ENCODE assay signal across 20 cellular contexts in the genomic region with DNA sequence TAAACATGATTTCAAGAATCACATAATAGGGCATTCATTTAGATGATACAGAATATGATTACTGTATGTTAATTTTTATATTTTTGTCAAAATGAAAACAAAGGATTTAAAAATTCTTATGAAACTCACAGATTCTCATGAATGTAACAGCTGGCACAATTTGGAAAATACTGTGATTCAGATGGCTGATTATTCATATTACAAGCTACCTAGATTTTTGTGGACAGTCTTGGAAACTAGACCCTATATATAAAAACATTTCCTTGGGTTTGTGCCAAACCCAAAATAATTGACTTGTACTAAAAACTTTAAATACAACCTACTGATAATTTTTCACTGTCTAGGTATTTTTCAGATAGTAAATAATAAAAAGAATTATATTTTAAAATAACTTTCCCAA. TPM values are rescaled to one million over a fixed set of nuclear protein-coding genes. Genes with fewer than 3 reads are reported as not detected.
DNase-seq lines count a peak whose midpoint lies in the region; ATAC-seq, FAIRE-seq and TF ChIP-seq lines count a peak whose summit lies in the region.
"Had no signal": no experiment of that assay in that cellular context is flagged by ENCODE, and none has a peak within 500 bp of the region (broad histone marks: within the 10 kb centered on the region; RNA-seq: fewer than 3 reads in every experiment).

No MANE protein-coding gene starts in this region.

- H3K4me1 Mint-ChIP-seq in Caco-2 (ENCODE audit: low read depth, unreplicated experiment), result no peaks in the 10 kb centered on the region
- H3K4me1 Mint-ChIP-seq in activated T-helper 17 cell treated with anti-CD3 and anti-CD28 coated beads, Interleukin-2, amount 50 U/mL, for 72 hours, result peaks cover 39% of the 10 kb centered on the region

- no peak overlapping the region for H3K4me3 Mint-ChIP-seq in Caco-2 (ENCODE audit: unreplicated experiment)
- no peak overlapping the region for H3K4me3 Mint-ChIP-seq in activated T-helper 17 cell treated with anti-CD3 and anti-CD28 coated beads, Interleukin-2, amount 50 U/mL, for 72 hours
- H3K4me3 Mint-ChIP-seq: CD4-positive, alpha-beta T cell had no signal

- peaks cover 19% of the 10 kb centered on the region for H3K27me3 ChIP-seq in osteoblast (ENCODE audit: insufficient read depth, low read length)
- no peaks in the 10 kb centered on the region for H3K27me3 ChIP-seq in Caco-2 (replicated peaks; ENCODE audit: control insufficient read depth, insufficient read depth, low read length)

- TF ChIP-seq POLR2A in A549 (IDR thresholded peaks at IDR 0.05; ENCODE audit: low read length), result no peak

- H3K36me3 Mint-ChIP-seq in Caco-2 (ENCODE audit: insufficient read depth, unreplicated experiment), result no peaks in the 10 kb centered on the region
- peaks cover 68% of the 10 kb centered on the region for H3K36me3 Mint-ChIP-seq in activated T-helper 17 cell treated with anti-CD3 and anti-CD28 coated beads, Interleukin-2, amount 50 U/mL, for 72 hours (ENCODE audit: low read depth)

- TF ChIP-seq CTCF in A549 (IDR thresholded peaks at IDR 0.05), result no peak
- no peak for TF ChIP-seq CTCF in osteoblast (IDR thresholded peaks at IDR 0.05; ENCODE audit: extremely low read depth, low read depth, low read length)
- no peak for TF ChIP-seq CTCF in Caco-2 (IDR thresholded peaks at IDR 0.05; ENCODE audit: insufficient read depth in 1 of 2, low read depth in 1 of 2, low read length in 1 of 2, severe bottlenecking in 1 of 2, unreplicated experiment in 1 of 2)

- H3K4me1 ChIP-seq in A549 (peaks cover 8% of the 10 kb centered on the region; the same call in 2 of the 3 replicates), osteoblast (ENCODE audit: insufficient read depth, low read length) (no peaks in the 10 kb centered on the region), Caco-2 (no peaks in the 10 kb centered on the region)
- H3K4me1 ChIP-seq: HAP-1 had no signal

- H3K4me3 ChIP-seq in A549 (no peak overlapping the region), osteoblast (ENCODE audit: insufficient read depth, low read length) (no peak overlapping the region), Caco-2 (ENCODE audit: low read depth, low read length) (no peak overlapping the region)
- H3K4me3 ChIP-seq: HAP-1 had no signal

- H4K20me1 ChIP-seq in osteoblast (ENCODE audit: insufficient read depth, low read length), result no peaks in the 10 kb centered on the region

- intact Hi-C loops in Caco-2 (cut with micrococcal nuclease; ENCODE audit: unreplicated experiment), result no loop called here

- BruUV-seq in Caco-2 (replicated peaks; lab: Mats Ljungman, UMichigan), result no TSS peak

- no peak overlapping the region for H3K4me2 ChIP-seq in A549
- no peak overlapping the region for H3K4me2 ChIP-seq in osteoblast (ENCODE audit: insufficient read depth, low read length)

- no peaks in the 10 kb centered on the region for H3K79me2 ChIP-seq in osteoblast (ENCODE audit: insufficient read depth, low read length)

- TF ChIP-seq EP300 in A549 (IDR thresholded peaks at IDR 0.05), result no peak

- H3K9me3 Mint-ChIP-seq in Caco-2 (ENCODE audit: unreplicated experiment), result no peaks in the 10 kb centered on the region
- H3K9me3 Mint-ChIP-seq in activated T-helper 17 cell treated with anti-CD3 and anti-CD28 coated beads, Interleukin-2, amount 50 U/mL, for 72 hours, result no peaks in the 10 kb centered on the region
- H3K9me3 Mint-ChIP-seq: CD4-positive, alpha-beta T cell had no signal

- POLR2A ChIA-PET in A549 (lab: Yijun Ruan, JAX) (no interaction called here), Caco-2 (lab: Charles Lee) (no interaction called here)

- FAIRE-seq in A549 (lab: Jason Lieb, UNC) (peak; percentile 7), colon (lab: Jason Lieb, UNC) (peak; percentile 14)
- FAIRE-seq: GM19239 had no signal

- no peak overlapping the region for H2AFZ ChIP-seq in osteoblast (ENCODE audit: low read length)

- no peak for DNase-seq in A549 (ENCODE audit: low read depth in 1 of 2, low spot score in 1 of 2)
- DNase-seq in LHCN-M2 (ENCODE audit: low read depth), result peak; percentile 57
- DNase-seq in osteoblast (ENCODE audit: insufficient read length, low spot score, missing footprints), result peak; percentile 73
- no peak for DNase-seq in Caco-2
- no peak for DNase-seq in nucleus accumbens (lab: John Stamatoyannopoulos, UW)
- DNase-seq: AML-193; CD4-positive, alpha-beta T cell; DMS153; DMS79; GF-D8 had no signal

- no peak overlapping the region for H3K27ac Mint-ChIP-seq in Caco-2 (ENCODE audit: unreplicated experiment)
- H3K27ac Mint-ChIP-seq in activated T-helper 17 cell treated with anti-CD3 and anti-CD28 coated beads, Interleukin-2, amount 50 U/mL, for 72 hours, result no peak overlapping the region

- no peak for ATAC-seq in A549
- no peak for ATAC-seq in activated T-helper 17 cell treated with anti-CD3 and anti-CD28 coated beads, Interleukin-2, amount 50 U/mL, for 72 hours (replicated peaks)

- no peaks in the 10 kb centered on the region for H3K36me3 ChIP-seq in osteoblast (ENCODE audit: insufficient read depth, low read length)
- H3K36me3 ChIP-seq in Caco-2 (ENCODE audit: control insufficient read depth, insufficient read depth, low read length), result no peaks in the 10 kb centered on the region
- H3K36me3 ChIP-seq: HAP-1 had no signal

- no peak for TF ChIP-seq RAD21 in A549 (conservative IDR thresholded peaks at IDR 0.05 in 1 of 2, IDR thresholded peaks at IDR 0.05 in 1 of 2)

- no peaks in the 10 kb centered on the region for H3K9me3 ChIP-seq in A549
- H3K9me3 ChIP-seq in osteoblast (ENCODE audit: low read depth, low read length), result no peaks in the 10 kb centered on the region
- H3K9me3 ChIP-seq in Caco-2, result 0 out of 2 replicates have a peak, but pooled peaks cover 4% of the 10 kb centered on the region
- H3K9me3 ChIP-seq: HAP-1 had no signal

- H3K27ac ChIP-seq in A549, result no peak overlapping the region
- H3K27ac ChIP-seq in osteoblast (ENCODE audit: low read depth, low read length), result no peak overlapping the region
- H3K27ac ChIP-seq: C4-2B had no signal

- no peaks in the 10 kb centered on the region for H3K27me3 Mint-ChIP-seq in Caco-2 (ENCODE audit: insufficient read depth, unreplicated experiment)
- no peaks in the 10 kb centered on the region for H3K27me3 Mint-ChIP-seq in activated T-helper 17 cell treated with anti-CD3 and anti-CD28 coated beads, Interleukin-2, amount 50 U/mL, for 72 hours
- H3K27me3 Mint-ChIP-seq: CD4-positive, alpha-beta T cell had no signal

- CTCF ChIA-PET in A549 (lab: Yijun Ruan, JAX), result interaction anchor here (0.6 to 1.4 kb wide), 2 partner anchors 9 to 291 kb away, joined by 3 to 6 read pairs; no protein-coding TSS in a partner anchor
- CTCF ChIA-PET in Caco-2 (lab: Charles Lee), result no interaction called here

TF ChIP-seq in A549, 52 proteins besides CTCF, POLR2A, EP300 and RAD21:
- TF ChIP-seq TP53 (CRISPR knock-in tag; IDR thresholded peaks at IDR 0.05) (no peak), RCOR1 (IDR thresholded peaks at IDR 0.05; ENCODE audit: low read depth, low read length) (no peak), ESRRA (IDR thresholded peaks at IDR 0.05; ENCODE audit: borderline replicate concordance, low read length) (no peak), NPAS2 (CRISPR knock-in tag; IDR thresholded peaks at IDR 0.05; ENCODE audit: borderline replicate concordance) (no peak)
- TF ChIP-seq, protein P1, sequence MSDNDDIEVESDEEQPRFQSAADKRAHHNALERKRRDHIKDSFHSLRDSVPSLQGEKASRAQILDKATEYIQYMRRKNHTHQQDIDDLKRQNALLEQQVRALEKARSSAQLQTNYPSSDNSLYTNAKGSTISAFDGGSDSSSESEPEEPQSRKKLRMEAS (IDR thresholded peaks at IDR 0.05), result no peak
TF ChIP-seq in A549: peak in this region for 0.

RNA-seq across cellular contexts. Expression of a gene that starts 26.2 kb away (rescaled TPM):
- polyA plus RNA-seq in A549 (2011; rRNA removed) (0.48 and 0.63 TPM in 2 replicates), A549 (2017; fragmentation: RNase III; extraction: RNeasy Plus Mini Kit Qiagen cat#74134 plus additional on column Dnase treatment) (1.1 to 1.9 TPM (median 1.8 TPM) in 3 replicates)
- polyA plus RNA-seq in A549 (2012; cell fraction: cytosol; rRNA removed), result 0.20 and 0.23 TPM in 2 replicates
- 0.17 and 0.31 TPM in 2 replicates for polyA plus RNA-seq in A549 (2012; cell fraction: nucleus; rRNA removed)
- 0.25 and 0.29 TPM in 2 replicates for polyA minus RNA-seq in A549 (2011; rRNA and poly(A)+ RNA removed)
- total RNA-seq in LHCN-M2 (2014; rRNA removed) (not detected in 2 replicates), osteoblast (under 0.01 TPM in 1 of 2 replicates, not detected in the other), Caco-2 (2022) (0.14 and 0.20 TPM in 2 replicates)
- 0.04 TPM for polyA plus RNA-seq in LHCN-M2 (2012)
- 100 to 1,000 TPM; 429 to 664 TPM for total RNA-seq in activated T-helper 17 cell treated with anti-CD3 and anti-CD28 coated beads, Interleukin-2, amount 50 U/mL, for 72 hours
- total RNA-seq: H4, HT-29 had no signal
- polyA plus RNA-seq: BJ had no signal

RNA-seq across cellular contexts. Expression of a gene that starts 26.9 kb away (rescaled TPM):
- polyA plus RNA-seq in A549 (2011; rRNA removed), result not detected in 2 replicates
- 0.01 TPM in 1 of 2 replicates, not detected in the other for polyA plus RNA-seq in A549 (2012; cell fraction: cytosol; rRNA removed)
- not detected in 2 replicates for polyA plus RNA-seq in A549 (2012; cell fraction: nucleus; rRNA removed)
- 0.03 TPM in 1 of 3 replicates, not detected in the others for polyA plus RNA-seq in A549 (2017; fragmentation: RNase III; extraction: RNeasy Plus Mini Kit Qiagen cat#74134 plus additional on column Dnase treatment)
- not detected in 2 replicates for polyA minus RNA-seq in A549 (2011; rRNA and poly(A)+ RNA removed)
- total RNA-seq in LHCN-M2 (2014; rRNA removed), result 0.11 TPM in 1 of 2 replicates, not detected in the other
- polyA plus RNA-seq in LHCN-M2 (2012), result not detected
- under 0.01 TPM in 1 of 2 replicates, not detected in the other for total RNA-seq in osteoblast
- 0.59 and 1.5 TPM in 2 replicates for total RNA-seq in Caco-2 (2022)
- 100 to 1,000 TPM in 1 of 2 donors, 10 to 100 TPM in 1; 67.6 to 107 TPM for total RNA-seq in activated T-helper 17 cell treated with anti-CD3 and anti-CD28 coated beads, Interleukin-2, amount 50 U/mL, for 72 hours
- total RNA-seq: A172, Daoy, HT-29 had no signal

Comparison
In these comparisons a context has a peak if more than half of its experiments do, and no peak if none do; other contexts are left out.
1. DNase-seq: peak in LHCN-M2 (single experiment) and osteoblast (single experiment); none in A549 (0 of 2), Caco-2 (0 of 2) and nucleus accumbens (0 of 56).
2. RNA of a gene that starts 26.2 kb away (total RNA-seq): 429 to 664 TPM in activated T-helper 17 cell treated with anti-CD3 and anti-CD28 coated beads, Interleukin-2, amount 50 U/mL, for 72 hours; 0.14 to 0.20 TPM in Caco-2, not detected in LHCN-M2 and under 0.01 TPM in osteoblast; every median in the first group is over 100 times any median in the second.
3. RNA of a gene that starts 26.9 kb away (total RNA-seq): 67.6 to 107 TPM in activated T-helper 17 cell treated with anti-CD3 and anti-CD28 coated beads, Interleukin-2, amount 50 U/mL, for 72 hours; 0.59 to 1.5 TPM in Caco-2, 0.11 TPM in LHCN-M2 and under 0.01 TPM in osteoblast; every median in the first group is over 10 times any median in the second.